1 cellular context compared by ENCODE assay signal in the genomic region with DNA sequence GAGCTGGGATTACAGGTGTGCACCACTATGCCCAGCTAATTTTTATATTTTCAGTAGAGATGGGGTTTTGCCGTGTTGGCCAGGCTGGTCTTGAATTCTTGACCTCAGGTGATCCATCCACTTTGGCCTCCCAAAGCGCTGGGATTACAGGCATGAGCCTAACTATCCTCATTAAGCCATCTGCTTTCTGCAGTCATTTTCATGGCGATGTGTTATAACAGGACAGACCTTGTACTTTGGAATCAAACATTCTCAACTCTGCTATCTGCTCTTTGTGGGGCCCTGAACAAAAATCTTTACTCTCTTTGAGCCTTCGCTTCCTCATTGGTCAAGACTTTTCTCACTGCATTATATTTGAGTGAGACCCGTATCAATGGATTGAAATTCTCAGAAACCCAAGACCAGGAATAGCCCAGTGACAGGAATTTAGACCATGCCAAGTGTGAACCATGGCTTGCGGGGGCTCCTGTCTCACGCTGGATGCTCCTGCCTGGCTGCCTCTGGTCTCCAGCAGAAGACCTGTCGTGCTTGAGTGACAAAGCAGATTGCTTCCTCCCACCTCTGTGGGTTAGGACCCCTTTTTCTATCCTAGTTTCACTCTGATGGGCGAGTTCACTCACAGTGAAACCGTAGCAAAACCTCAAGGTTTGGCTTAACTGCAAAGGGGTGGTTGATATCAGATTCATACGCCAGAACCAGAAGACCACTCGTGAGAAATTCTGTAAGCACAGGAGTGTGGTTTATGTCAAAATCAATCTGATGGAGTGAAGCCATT.
TF ChIP-seq lines count a peak whose summit lies in the region.

No MANE protein-coding gene starts in this region.

TF ChIP-seq in GM12878, 131 proteins besides CTCF, POLR2A, EP300 and RAD21 (continued from another document):
- TF ChIP-seq, protein P1, sequence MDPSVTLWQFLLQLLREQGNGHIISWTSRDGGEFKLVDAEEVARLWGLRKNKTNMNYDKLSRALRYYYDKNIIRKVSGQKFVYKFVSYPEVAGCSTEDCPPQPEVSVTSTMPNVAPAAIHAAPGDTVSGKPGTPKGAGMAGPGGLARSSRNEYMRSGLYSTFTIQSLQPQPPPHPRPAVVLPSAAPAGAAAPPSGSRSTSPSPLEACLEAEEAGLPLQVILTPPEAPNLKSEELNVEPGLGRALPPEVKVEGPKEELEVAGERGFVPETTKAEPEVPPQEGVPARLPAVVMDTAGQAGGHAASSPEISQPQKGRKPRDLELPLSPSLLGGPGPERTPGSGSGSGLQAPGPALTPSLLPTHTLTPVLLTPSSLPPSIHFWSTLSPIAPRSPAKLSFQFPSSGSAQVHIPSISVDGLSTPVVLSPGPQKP (IDR thresholded peaks at IDR 0.05; ENCODE audit: low read depth, low read length), result no peak
- peak; percentile 70 for TF ChIP-seq RUNX3 (IDR thresholded peaks at IDR 0.05; ENCODE audit: low read length)
